In the genomic region with DNA sequence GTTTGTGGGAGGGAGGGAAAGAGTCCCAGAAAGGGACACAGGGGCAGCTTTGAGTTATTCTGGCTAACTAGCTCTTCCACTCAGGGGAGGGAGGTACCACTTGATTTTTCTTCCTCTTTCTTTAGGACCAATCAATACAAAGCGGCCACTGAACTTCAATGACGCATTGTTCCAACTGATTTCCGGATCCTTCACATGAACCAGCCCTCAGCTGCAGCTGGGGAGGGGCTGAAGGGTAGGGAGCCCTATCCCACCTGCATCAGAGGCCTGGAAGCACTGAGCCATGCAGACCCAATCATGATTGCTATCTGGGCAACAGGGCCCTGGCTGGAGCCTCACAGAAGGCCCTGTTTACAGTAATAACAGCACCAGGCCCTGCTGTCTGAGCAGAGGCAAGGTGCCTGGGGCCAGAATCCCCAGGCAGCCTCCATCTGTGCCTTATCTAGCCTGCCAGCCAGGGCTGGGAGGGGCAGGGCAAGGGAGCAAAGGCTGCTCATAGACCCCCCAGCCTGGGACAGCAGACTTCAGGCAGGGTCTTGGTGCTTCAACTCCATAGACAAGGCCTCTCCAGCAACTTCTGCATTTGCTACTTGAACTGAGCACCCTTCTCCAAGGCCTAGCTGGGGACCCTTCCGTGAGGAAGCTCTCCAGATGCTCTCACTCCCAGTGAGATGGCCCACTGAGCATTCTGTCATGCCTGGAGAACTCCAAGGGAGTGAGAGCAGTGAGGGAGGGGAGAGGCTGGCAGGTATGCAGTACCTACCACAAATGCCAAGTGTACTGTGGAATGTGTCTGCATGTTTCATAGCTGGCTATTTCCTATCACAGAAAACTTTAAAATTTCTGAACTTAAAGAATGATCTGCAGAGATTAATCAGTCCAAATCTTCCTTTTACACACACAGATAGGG, we compare ENCODE assay signal across 8 cellular contexts. TPM values are rescaled to one million over a fixed set of nuclear protein-coding genes. Genes with fewer than 3 reads are reported as not detected.
A peak's percentile ranks its signal among the peaks of the same experiment; 100 is the strongest.
DNase-seq lines count a peak whose midpoint lies in the region; ATAC-seq and TF ChIP-seq lines count a peak whose summit lies in the region.

No MANE protein-coding gene starts in this region.

- CTCF ChIA-PET in CD4-positive, alpha-beta T cell (lab: Charles Lee): interaction anchor here (1.2 to 2.1 kb wide), 2 partner anchors 8 to 19 kb away, joined by 3 to 9 read pairs; no protein-coding TSS in a partner anchor

- POLR2A ChIA-PET in CD4-positive, alpha-beta T cell (lab: Charles Lee): interaction anchor here (1.1 kb wide), 1 partner anchor 61 kb away, joined by 3 read pairs; no protein-coding TSS in a partner anchor

- peak; percentile 85 for ATAC-seq in CD4-positive, alpha-beta T cell (ENCODE audit: poor library complexity)
- ATAC-seq in GM21423 (IDR thresholded peaks at IDR 0.05; ENCODE audit: unreplicated experiment): peak; percentile 71

- no peak for DNase-seq in CD4-positive, alpha-beta T cell
- peak; percentile 75 for DNase-seq in NCI-H510A (lab: John Stamatoyannopoulos, UW)
- peak in 2 of 10 donors; percentile 35 to 42 for DNase-seq in dorsolateral prefrontal cortex
- peak; percentile 21 for DNase-seq in neural crest cell (ENCODE audit: low read depth, low spot score)
- no peak for DNase-seq in A172 (ENCODE audit: low spot score)
- no peak for DNase-seq in NCI-H1436 (lab: John Stamatoyannopoulos, UW)
- DNase-seq in H4 (ENCODE audit: low spot score): no peak

- H3K9me3 ChIP-seq in CD4-positive, alpha-beta T cell (ENCODE audit: control insufficient read depth, low read length): no peaks in the 10 kb centered on the region

- intact Hi-C loops in CD4-positive, alpha-beta T cell (cut with DNase I, micrococcal nuclease): no loop called here
- intact Hi-C loops in dorsolateral prefrontal cortex (cut with DNase I): loop anchor here in 1 of 2 donors (5.0 kb wide), 1 partner anchor 60 kb away; no protein-coding TSS in a partner anchor

- no peak overlapping the region for H3K27ac ChIP-seq in CD4-positive, alpha-beta T cell (ENCODE audit: low read depth, low read length)
- peak overlapping the region in 58 of 59 donors; percentile 32 to 95 (median 86) for H3K27ac ChIP-seq in dorsolateral prefrontal cortex

- H3K27me3 ChIP-seq in CD4-positive, alpha-beta T cell (ENCODE audit: control insufficient read depth, insufficient read depth, low read length): no peaks in the 10 kb centered on the region
- no peaks in the 10 kb centered on the region for H3K27me3 ChIP-seq in dorsolateral prefrontal cortex

- peak overlapping the region; percentile 11 for H3K4me3 Mint-ChIP-seq in CD4-positive, alpha-beta T cell
- H3K4me3 Mint-ChIP-seq in neural crest cell: peak overlapping the region; percentile 43

- no peak for TF ChIP-seq CTCF in CD4-positive, alpha-beta T cell (IDR thresholded peaks at IDR 0.05)
- TF ChIP-seq CTCF in dorsolateral prefrontal cortex (IDR thresholded peaks at IDR 0.05 in 54 of 56, conservative IDR thresholded peaks at IDR 0.05 in 2 of 56; ENCODE audit: low read depth in 1 of 56, partially characterized antibody in 56 of 56) (peak in 2 of 56 donors; percentile 8 to 11), neural crest cell (conservative IDR thresholded peaks at IDR 0.05) (no peak)

- H3K27me3 Mint-ChIP-seq in CD4-positive, alpha-beta T cell: no peaks in the 10 kb centered on the region
- H3K27me3 Mint-ChIP-seq in neural crest cell (ENCODE audit: low read depth): no peaks in the 10 kb centered on the region

- H3K4me3 ChIP-seq in dorsolateral prefrontal cortex: no peak overlapping the region

- no peaks in the 10 kb centered on the region for H3K36me3 Mint-ChIP-seq in CD4-positive, alpha-beta T cell (ENCODE audit: low read depth)
- no peaks in the 10 kb centered on the region for H3K36me3 Mint-ChIP-seq in neural crest cell (ENCODE audit: low read depth)

- H3K27ac Mint-ChIP-seq in CD4-positive, alpha-beta T cell: peak overlapping the region; percentile 84
- peak overlapping the region; percentile 98 for H3K27ac Mint-ChIP-seq in neural crest cell (ENCODE audit: unreplicated experiment)

- H3K9me3 Mint-ChIP-seq in CD4-positive, alpha-beta T cell: no peaks in the 10 kb centered on the region
- H3K9me3 Mint-ChIP-seq in neural crest cell: no peaks in the 10 kb centered on the region

- H3K4me1 Mint-ChIP-seq in CD4-positive, alpha-beta T cell (ENCODE audit: low read depth): peaks cover 36% of the 10 kb centered on the region
- peaks cover 40% of the 10 kb centered on the region for H3K4me1 Mint-ChIP-seq in neural crest cell

RNA-seq across cellular contexts. Expression of gene CLPB, which starts 22.5 kb away (rescaled TPM):
- total RNA-seq in CD4-positive, alpha-beta T cell: 1 to 10 TPM; 8.7 TPM
- 10 to 100 TPM; 34.4 to 60.7 (median 50.3) TPM for total RNA-seq in dorsolateral prefrontal cortex
- 32.1 and 33.5 TPM in 2 replicates for total RNA-seq in neural crest cell
- total RNA-seq in A172 (2014; rRNA removed; shearing (Covaris generic)): 41.7 and 48.8 TPM in 2 replicates
- total RNA-seq in H4 (2014; rRNA removed; shearing (Covaris generic)): 31.6 and 35.5 TPM in 2 replicates

Comparison
In these comparisons a context has a peak if more than half of its experiments do, and no peak if none do; other contexts are left out.
1. DNase-seq: peak in NCI-H510A (single experiment) and neural crest cell (single experiment); none in CD4-positive, alpha-beta T cell (0 of 10), A172 (single experiment), NCI-H1436 (single experiment) and H4 (single experiment).